In genomic region chr12:56645717-56646446, GRCh38 we compare ENCODE assay signal across 8 cellular contexts. TPM values are rescaled to one million over a fixed set of nuclear protein-coding genes. Genes with fewer than 3 reads are reported as not detected.
DNase-seq lines count a peak whose midpoint lies in the region; ATAC-seq and TF ChIP-seq lines count a peak whose summit lies in the region.

TSS of gene ATP5F1B (minus strand) at chr12:56645984. CDS start at chr12:56645963, 21 bp downstream.

- POLR2A ChIA-PET in SK-N-SH (lab: Yijun Ruan, JAX): interaction anchor here (0.6 to 2.4 kb wide), 4 partner anchors 10 to 80 kb away, joined by 3 to 25 read pairs (median 4); partner anchors contain the start of gene NACA

- TF ChIP-seq RAD21 in SK-N-SH (IDR thresholded peaks at IDR 0.05; ENCODE audit: low read length): no peak

- H3K36me3 ChIP-seq in SK-N-SH (replicated peaks in 1 of 2; ENCODE audit: control insufficient read depth in 1 of 2, insufficient read depth in 2 of 2, low read length in 1 of 2): peaks cover 25 to 35% of the 10 kb centered on the region in 2 experiments

- peak within 1 kb of the TSS; percentile 83 to 90 for H3K27ac ChIP-seq in SK-N-SH (ENCODE audit: low read depth in 2 of 2, low read length in 1 of 2)

- no peak for TF ChIP-seq EP300 in SK-N-SH (IDR thresholded peaks at IDR 0.05; ENCODE audit: borderline replicate concordance in 1 of 2, low read depth in 1 of 2, low read length in 1 of 2)

- peak; percentile 100 for DNase-seq in GM04504 (ENCODE audit: low read depth)
- peak; percentile 94 for DNase-seq in NCI-H1048 (lab: John Stamatoyannopoulos, UW)
- DNase-seq in SK-N-SH: peak; percentile 95
- DNase-seq in activated naive CD4-positive, alpha-beta T cell treated with anti-CD3 and anti-CD28 coated beads, Interleukin-2, amount 50 U/mL, for 16 hours: peak; percentile 91
- DNase-seq in germinal center (ENCODE audit: low spot score): peak; percentile 99
- peak; percentile 100 for DNase-seq in non-pigmented ciliary epithelial cell (ENCODE audit: low read depth)
- DNase-seq in superior temporal gyrus (ENCODE audit: extremely low spot score): peak; percentile 100

- H3K9me2 ChIP-seq in SK-N-SH: no peaks in the 10 kb centered on the region

- peak within 1 kb of the TSS; percentile 76 for H3K4me2 ChIP-seq in SK-N-SH

- peak; percentile 98 for ATAC-seq in HG02571 (IDR thresholded peaks at IDR 0.05; ENCODE audit: unreplicated experiment)

- peak within 1 kb of the TSS; percentile 81 to 89 for H3K4me3 ChIP-seq in SK-N-SH (ENCODE audit: low read depth in 2 of 2, low read length in 1 of 2)

- no peak for TF ChIP-seq CTCF in SK-N-SH (IDR thresholded peaks at IDR 0.05)

- peak within 1 kb of the TSS; percentile 91 for H2AFZ ChIP-seq in SK-N-SH (ENCODE audit: low read depth)

- peaks cover 45% of the 10 kb centered on the region for H3K79me2 ChIP-seq in SK-N-SH (ENCODE audit: insufficient read depth)

- peaks cover 13% of the 10 kb centered on the region for H3F3A ChIP-seq in SK-N-SH (replicated peaks; ENCODE audit: insufficient read depth)

- peak within 1 kb of the TSS; percentile 92 for H3K9ac ChIP-seq in SK-N-SH

- CTCF ChIA-PET in SK-N-SH (lab: Yijun Ruan, JAX): interaction anchor here (0.6 to 2.1 kb wide), 4 partner anchors 9 to 128 kb away, joined by 3 to 23 read pairs (median 3); partner anchors contain the start of gene RBMS2

- WGBS in SK-N-SH (ENCODE audit: low lambda C conversion rate): 12% methylated on average over 17 of the region's 39 CpGs

- H3K9me3 ChIP-seq in SK-N-SH: no peaks in the 10 kb centered on the region

- H4K20me1 ChIP-seq in SK-N-SH (ENCODE audit: insufficient read depth): peaks cover 19% of the 10 kb centered on the region

- peaks cover 6 to 11% of the 10 kb centered on the region in 2 experiments; a peak in 2 of 4 replicates for H3K4me1 ChIP-seq in SK-N-SH (ENCODE audit: control insufficient read depth in 1 of 2, insufficient read depth in 2 of 2, low read depth in 1 of 2, low read length in 1 of 2)

- no peaks in the 10 kb centered on the region for H3K27me3 ChIP-seq in SK-N-SH (ENCODE audit: insufficient read depth)

TF ChIP-seq in SK-N-SH, 30 proteins besides CTCF, POLR2A, EP300 and RAD21:
- TF ChIP-seq NFIC (IDR thresholded peaks at IDR 0.05; ENCODE audit: borderline replicate concordance): no peak
- peak; percentile 98 for TF ChIP-seq TAF1 (IDR thresholded peaks at IDR 0.05; ENCODE audit: borderline replicate concordance, low read depth, low read length)
- TF ChIP-seq, protein P1, sequence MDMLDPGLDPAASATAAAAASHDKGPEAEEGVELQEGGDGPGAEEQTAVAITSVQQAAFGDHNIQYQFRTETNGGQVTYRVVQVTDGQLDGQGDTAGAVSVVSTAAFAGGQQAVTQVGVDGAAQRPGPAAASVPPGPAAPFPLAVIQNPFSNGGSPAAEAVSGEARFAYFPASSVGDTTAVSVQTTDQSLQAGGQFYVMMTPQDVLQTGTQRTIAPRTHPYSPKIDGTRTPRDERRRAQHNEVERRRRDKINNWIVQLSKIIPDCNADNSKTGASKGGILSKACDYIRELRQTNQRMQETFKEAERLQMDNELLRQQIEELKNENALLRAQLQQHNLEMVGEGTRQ (IDR thresholded peaks at IDR 0.05; ENCODE audit: borderline replicate concordance, low read depth, low read length): no peak
- TF ChIP-seq RCOR1 (IDR thresholded peaks at IDR 0.05; ENCODE audit: low read length): 0 out of 2 replicates have a peak, but pooled peaks have one; percentile 22
- peak; percentile 99 for TF ChIP-seq POLR2AphosphoS5 (IDR thresholded peaks at IDR 0.05; ENCODE audit: low read depth, low read length)
- TF ChIP-seq, protein P2, sequence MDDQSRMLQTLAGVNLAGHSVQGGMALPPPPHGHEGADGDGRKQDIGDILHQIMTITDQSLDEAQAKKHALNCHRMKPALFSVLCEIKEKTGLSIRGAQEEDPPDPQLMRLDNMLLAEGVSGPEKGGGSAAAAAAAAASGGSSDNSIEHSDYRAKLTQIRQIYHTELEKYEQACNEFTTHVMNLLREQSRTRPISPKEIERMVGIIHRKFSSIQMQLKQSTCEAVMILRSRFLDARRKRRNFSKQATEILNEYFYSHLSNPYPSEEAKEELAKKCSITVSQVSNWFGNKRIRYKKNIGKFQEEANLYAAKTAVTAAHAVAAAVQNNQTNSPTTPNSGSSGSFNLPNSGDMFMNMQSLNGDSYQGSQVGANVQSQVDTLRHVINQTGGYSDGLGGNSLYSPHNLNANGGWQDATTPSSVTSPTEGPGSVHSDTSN (IDR thresholded peaks at IDR 0.05): peak; percentile 100
- TF ChIP-seq ELF1 (IDR thresholded peaks at IDR 0.05): no peak
- TF ChIP-seq TEAD4 (IDR thresholded peaks at IDR 0.05; ENCODE audit: borderline replicate concordance, insufficient read depth): no peak
- TF ChIP-seq CHD2 (IDR thresholded peaks at IDR 0.05; ENCODE audit: low read length, partially characterized antibody): peak; percentile 97
- TF ChIP-seq RFX5 (IDR thresholded peaks at IDR 0.05; ENCODE audit: low read length): peak; percentile 78
- TF ChIP-seq, protein P3, sequence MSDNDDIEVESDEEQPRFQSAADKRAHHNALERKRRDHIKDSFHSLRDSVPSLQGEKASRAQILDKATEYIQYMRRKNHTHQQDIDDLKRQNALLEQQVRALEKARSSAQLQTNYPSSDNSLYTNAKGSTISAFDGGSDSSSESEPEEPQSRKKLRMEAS (IDR thresholded peaks at IDR 0.05; ENCODE audit: low read depth): peak; percentile 81; the same call in 1 of the 2 replicates
- TF ChIP-seq FOXM1 (IDR thresholded peaks at IDR 0.05; ENCODE audit: low read depth): no peak
- TF ChIP-seq, protein P4, sequence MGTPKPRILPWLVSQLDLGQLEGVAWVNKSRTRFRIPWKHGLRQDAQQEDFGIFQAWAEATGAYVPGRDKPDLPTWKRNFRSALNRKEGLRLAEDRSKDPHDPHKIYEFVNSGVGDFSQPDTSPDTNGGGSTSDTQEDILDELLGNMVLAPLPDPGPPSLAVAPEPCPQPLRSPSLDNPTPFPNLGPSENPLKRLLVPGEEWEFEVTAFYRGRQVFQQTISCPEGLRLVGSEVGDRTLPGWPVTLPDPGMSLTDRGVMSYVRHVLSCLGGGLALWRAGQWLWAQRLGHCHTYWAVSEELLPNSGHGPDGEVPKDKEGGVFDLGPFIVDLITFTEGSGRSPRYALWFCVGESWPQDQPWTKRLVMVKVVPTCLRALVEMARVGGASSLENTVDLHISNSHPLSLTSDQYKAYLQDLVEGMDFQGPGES (IDR thresholded peaks at IDR 0.05; ENCODE audit: low read depth, low read length): peak; percentile 100
- peak; percentile 88 for TF ChIP-seq GABPA (IDR thresholded peaks at IDR 0.05; ENCODE audit: low read depth)
- TF ChIP-seq NRF1 (IDR thresholded peaks at IDR 0.05; ENCODE audit: low read depth, low read length): no peak; the same call in 1 of the 2 replicates
- no peak for TF ChIP-seq MEF2A (IDR thresholded peaks at IDR 0.05; ENCODE audit: borderline replicate concordance, low read depth)
- TF ChIP-seq JUND (IDR thresholded peaks at IDR 0.05): no peak
- TF ChIP-seq RXRA (IDR thresholded peaks at IDR 0.05; ENCODE audit: borderline replicate concordance, low read depth): no peak
- TF ChIP-seq, protein P5, sequence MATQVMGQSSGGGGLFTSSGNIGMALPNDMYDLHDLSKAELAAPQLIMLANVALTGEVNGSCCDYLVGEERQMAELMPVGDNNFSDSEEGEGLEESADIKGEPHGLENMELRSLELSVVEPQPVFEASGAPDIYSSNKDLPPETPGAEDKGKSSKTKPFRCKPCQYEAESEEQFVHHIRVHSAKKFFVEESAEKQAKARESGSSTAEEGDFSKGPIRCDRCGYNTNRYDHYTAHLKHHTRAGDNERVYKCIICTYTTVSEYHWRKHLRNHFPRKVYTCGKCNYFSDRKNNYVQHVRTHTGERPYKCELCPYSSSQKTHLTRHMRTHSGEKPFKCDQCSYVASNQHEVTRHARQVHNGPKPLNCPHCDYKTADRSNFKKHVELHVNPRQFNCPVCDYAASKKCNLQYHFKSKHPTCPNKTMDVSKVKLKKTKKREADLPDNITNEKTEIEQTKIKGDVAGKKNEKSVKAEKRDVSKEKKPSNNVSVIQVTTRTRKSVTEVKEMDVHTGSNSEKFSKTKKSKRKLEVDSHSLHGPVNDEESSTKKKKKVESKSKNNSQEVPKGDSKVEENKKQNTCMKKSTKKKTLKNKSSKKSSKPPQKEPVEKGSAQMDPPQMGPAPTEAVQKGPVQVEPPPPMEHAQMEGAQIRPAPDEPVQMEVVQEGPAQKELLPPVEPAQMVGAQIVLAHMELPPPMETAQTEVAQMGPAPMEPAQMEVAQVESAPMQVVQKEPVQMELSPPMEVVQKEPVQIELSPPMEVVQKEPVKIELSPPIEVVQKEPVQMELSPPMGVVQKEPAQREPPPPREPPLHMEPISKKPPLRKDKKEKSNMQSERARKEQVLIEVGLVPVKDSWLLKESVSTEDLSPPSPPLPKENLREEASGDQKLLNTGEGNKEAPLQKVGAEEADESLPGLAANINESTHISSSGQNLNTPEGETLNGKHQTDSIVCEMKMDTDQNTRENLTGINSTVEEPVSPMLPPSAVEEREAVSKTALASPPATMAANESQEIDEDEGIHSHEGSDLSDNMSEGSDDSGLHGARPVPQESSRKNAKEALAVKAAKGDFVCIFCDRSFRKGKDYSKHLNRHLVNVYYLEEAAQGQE (IDR thresholded peaks at IDR 0.05; ENCODE audit: low read depth, low read length): peak; percentile 76
- TF ChIP-seq YY1 (IDR thresholded peaks at IDR 0.05; ENCODE audit: low read depth): peak; percentile 86
- peak; percentile 64; the same call in 1 of the 2 replicates for TF ChIP-seq MXI1 (IDR thresholded peaks at IDR 0.05; ENCODE audit: low read depth, low read length)
- TF ChIP-seq FOXJ3 (CRISPR knock-in tag; IDR thresholded peaks at IDR 0.05): no peak; the same call in 1 of the 2 replicates
- TF ChIP-seq SIN3A (IDR thresholded peaks at IDR 0.05; ENCODE audit: borderline replicate concordance, low read depth, low read length): peak; percentile 39; the same call in 1 of the 2 replicates
- no peak for TF ChIP-seq TCF12 (IDR thresholded peaks at IDR 0.05)
TF ChIP-seq in SK-N-SH: peak in this region for 13.

RNA-seq across cellular contexts. Expression of gene ATP5F1B, which starts in this region (rescaled TPM):
- 762 and 917 TPM in 2 replicates for polyA plus RNA-seq in SK-N-SH (2012; rRNA removed)
- 791 and 824 TPM in 2 replicates for polyA plus RNA-seq in SK-N-SH (2012; cell fraction: cytosol; rRNA removed)
- 461 and 654 TPM in 2 replicates for polyA plus RNA-seq in SK-N-SH (2012; cell fraction: nucleus; rRNA removed)

Comparison
In these comparisons a context has a peak if more than half of its experiments do, and no peak if none do; other contexts are left out.
1. Peak in every context shown above with its lines: DNase-seq, ATAC-seq, H3K4me3 ChIP-seq and H3K27ac ChIP-seq.